23 cellular contexts compared by ENCODE assay signal in the genomic region with DNA sequence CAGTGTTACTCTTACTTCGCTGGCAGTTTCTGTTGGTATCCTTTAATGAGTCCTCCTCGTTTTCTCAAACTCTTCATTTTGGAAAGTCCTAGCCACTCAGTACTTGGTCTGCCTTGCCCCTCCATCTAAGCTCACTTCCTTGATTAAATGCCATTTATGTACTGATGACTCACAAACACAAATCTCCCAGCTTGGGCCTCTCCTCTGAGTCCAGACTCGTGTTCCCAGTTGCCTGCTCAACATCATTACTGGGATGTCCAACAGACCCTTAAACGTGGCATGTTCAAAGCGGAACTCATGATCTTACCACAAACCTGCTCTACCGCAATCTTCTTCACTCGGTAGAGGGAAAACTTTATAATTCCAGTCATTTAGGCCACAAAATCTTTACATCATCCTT.
DNase-seq lines count a peak whose midpoint lies in the region; ATAC-seq and TF ChIP-seq lines count a peak whose summit lies in the region.
"Had no signal": no experiment of that assay in that cellular context is flagged by ENCODE, and none has a peak within 500 bp of the region (broad histone marks: within the 10 kb centered on the region; RNA-seq: fewer than 3 reads in every experiment).

No MANE protein-coding gene starts in this region.

- no peak overlapping the region for H2AFZ ChIP-seq in MM.1S (ENCODE audit: low read length)
- H2AFZ ChIP-seq: PC-9 had no signal

- no peaks in the 10 kb centered on the region for H3K79me2 ChIP-seq in MM.1S (ENCODE audit: low read length)

- no peaks in the 10 kb centered on the region for H3K4me1 ChIP-seq in MM.1S (ENCODE audit: low read length)
- H3K4me1 ChIP-seq: BLaER1 treated with 17β-estradiol and CSF1 and Interleukin-3, amounts not matched to agents 10 nM and 100 nM; Caco-2 had no signal

- H3K4me3 ChIP-seq in epithelial cell of esophagus (ENCODE audit: low read length) (no peak overlapping the region), MM.1S (ENCODE audit: low read length) (no peak overlapping the region)
- H3K4me3 ChIP-seq: BLaER1 treated with 17β-estradiol and CSF1 and Interleukin-3, amounts not matched to agents 10 nM and 100 nM; PC-9 had no signal

- no peak for TF ChIP-seq CTCF in epithelial cell of esophagus (IDR thresholded peaks at IDR 0.05; ENCODE audit: insufficient read depth, low read depth, low read length, missing control alignments)
- no peak for TF ChIP-seq CTCF in MM.1S (IDR thresholded peaks at IDR 0.05; ENCODE audit: low read length)

- no peaks in the 10 kb centered on the region for H3K9me2 ChIP-seq in MM.1S (replicated peaks; ENCODE audit: insufficient read depth, low read length)

- no peak overlapping the region for H3K4me2 ChIP-seq in MM.1S (ENCODE audit: low read depth, low read length)
- H3K4me2 ChIP-seq: PC-9 had no signal

- ATAC-seq in HG03175 (IDR thresholded peaks at IDR 0.05; ENCODE audit: unreplicated experiment): no peak

- DNase-seq in ELR (ENCODE audit: low read depth): peak; percentile 20
- peak; percentile 2 for DNase-seq in MV-4-11 (lab: John Stamatoyannopoulos, UW)
- peak; percentile 41 for DNase-seq in epithelial cell of esophagus (ENCODE audit: low read depth)
- peak; percentile 59 for DNase-seq in islet precursor cell
- no peak for DNase-seq in NCI-H1930 (lab: John Stamatoyannopoulos, UW)
- no peak for DNase-seq in MM.1S
- DNase-seq: AML-193; Caco-2; CD4-positive, alpha-beta memory T cell; DND-41; Karpas-422; NCI-H1105 treated with DMSO at 0.1 percent for 48 hours; NCI-H2029 treated with DMSO at 0.1 percent for 48 hours; NCI-H446 treated with DMSO at 0.1 percent for 48 hours; NCI-H526; NCI-H82; NK-92 treated with Interleukin-12 subunit alpha and Interleukin-12 subunit beta, amount 100 ng/mL, for 24 hours; PC-9; Right ventricle myocardium superior; RPMI8226 had no signal

- no peaks in the 10 kb centered on the region for H3K27me3 ChIP-seq in MM.1S (replicated peaks; ENCODE audit: insufficient read depth, low read length)
- H3K27me3 ChIP-seq: BLaER1 treated with 17β-estradiol and CSF1 and Interleukin-3, amounts not matched to agents 10 nM and 100 nM had no signal

- no peak overlapping the region for H3K9ac ChIP-seq in MM.1S (ENCODE audit: low read length)
- H3K9ac ChIP-seq: BLaER1 treated with 17β-estradiol and CSF1 and Interleukin-3, amounts not matched to agents 10 nM and 100 nM had no signal

- no peak overlapping the region for H3K27ac ChIP-seq in MM.1S (ENCODE audit: low read length)
- H3K27ac ChIP-seq: BLaER1 treated with 17β-estradiol and CSF1 and Interleukin-3, amounts not matched to agents 10 nM and 100 nM; HL-60; PC-9 had no signal

- no peaks in the 10 kb centered on the region for H3K36me3 ChIP-seq in MM.1S (replicated peaks; ENCODE audit: insufficient read depth, low read length)
- H3K36me3 ChIP-seq: BLaER1 treated with 17β-estradiol and CSF1 and Interleukin-3, amounts not matched to agents 10 nM and 100 nM had no signal

- no peaks in the 10 kb centered on the region for H3K9me3 ChIP-seq in MM.1S (replicated peaks; ENCODE audit: insufficient read depth, low read length)
- H3K9me3 ChIP-seq: Caco-2 had no signal

- H3F3A ChIP-seq in MM.1S (ENCODE audit: insufficient read depth, low read length): no peaks in the 10 kb centered on the region

- no peaks in the 10 kb centered on the region for H4K20me1 ChIP-seq in MM.1S (ENCODE audit: insufficient read depth, low read length)
- H4K20me1 ChIP-seq: BLaER1 treated with 17β-estradiol and CSF1 and Interleukin-3, amounts not matched to agents 10 nM and 100 nM had no signal

Comparison
In these comparisons a context has a peak if more than half of its experiments do, and no peak if none do; other contexts are left out.
1. DNase-seq: peak in ELR (single experiment), MV-4-11 (single experiment), epithelial cell of esophagus (single experiment) and islet precursor cell (single experiment); none in NCI-H1930 (0 of 2) and MM.1S (single experiment).